2 cellular contexts compared by ENCODE assay signal in the genomic region with DNA sequence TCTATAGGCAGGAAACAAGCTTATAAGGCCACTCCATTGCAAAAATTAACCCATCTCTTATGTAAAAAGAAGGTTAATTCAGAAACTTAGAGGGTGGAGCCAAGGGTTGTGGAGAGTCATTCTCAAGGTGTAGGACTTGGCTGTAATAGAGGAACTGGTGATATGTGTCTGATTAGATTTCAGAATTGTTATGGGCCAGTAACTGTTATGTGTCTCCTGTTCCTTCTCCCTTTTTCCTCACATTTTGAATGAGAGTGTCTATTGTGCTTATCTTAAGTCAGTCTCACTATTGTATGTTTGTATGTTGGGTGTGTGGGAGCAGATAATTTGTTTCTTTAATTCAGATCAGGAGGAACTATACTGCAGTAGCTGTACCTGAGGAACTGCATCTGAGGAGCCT.
TF ChIP-seq lines count a peak whose summit lies in the region.

No MANE protein-coding gene starts in this region.

TF ChIP-seq in HEK293, 187 proteins besides CTCF, POLR2A, EP300 and RAD21:
- TF ChIP-seq ZNF768 (tag by site-specific recombination; IDR thresholded peaks at IDR 0.05) (0 out of 2 replicates have a peak, but pooled peaks have one; percentile 42), WT1 (tag by site-specific recombination; IDR thresholded peaks at IDR 0.05) (no peak), ZNF843 (tag by site-specific recombination; IDR thresholded peaks at IDR 0.05) (no peak), ZNF26 (tag by site-specific recombination; IDR thresholded peaks at IDR 0.05) (no peak), ZNF24 (tag by site-specific recombination; IDR thresholded peaks at IDR 0.05) (no peak), ZNF302 (tag by site-specific recombination; IDR thresholded peaks at IDR 0.05; ENCODE audit: low read depth) (no peak), ZNF610 (tag by site-specific recombination; IDR thresholded peaks at IDR 0.05; ENCODE audit: borderline replicate concordance) (no peak), ZNF707 (tag by site-specific recombination; IDR thresholded peaks at IDR 0.05) (no peak), ZBTB6 (tag by site-specific recombination; IDR thresholded peaks at IDR 0.05) (no peak)
TF ChIP-seq in HEK293: peak in this region for 1.

TF ChIP-seq in K562, 482 proteins besides CTCF, POLR2A, EP300 and RAD21:
- no peak for TF ChIP-seq ZFPM2 (CRISPR knock-in tag; IDR thresholded peaks at IDR 0.05)
- peak; percentile 99 for TF ChIP-seq ZNF584 (CRISPR knock-in tag; IDR thresholded peaks at IDR 0.05; ENCODE audit: low read depth)
- no peak for TF ChIP-seq HCFC1 (IDR thresholded peaks at IDR 0.05; ENCODE audit: low read depth, low read length)
